In the genomic region with DNA sequence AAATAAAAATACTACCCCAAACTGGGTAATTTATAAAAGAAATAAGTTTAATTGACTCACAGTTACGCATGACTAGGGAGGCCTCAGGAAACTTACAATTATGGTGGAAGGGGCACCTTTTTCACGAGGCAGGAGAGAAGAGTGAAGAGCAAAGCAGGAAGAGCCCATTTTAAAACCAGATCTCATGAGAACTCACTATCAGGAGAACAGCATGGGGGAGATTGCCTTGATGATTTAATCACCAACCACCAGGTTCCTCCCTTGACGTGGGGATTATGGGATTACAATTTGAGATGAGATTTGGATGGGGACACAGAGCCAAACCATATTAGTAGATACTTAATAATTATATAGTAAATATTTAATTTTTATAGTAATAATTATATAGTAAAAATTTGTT, we compare ENCODE assay signal across 2 cellular contexts.
A peak's percentile ranks its signal among the peaks of the same experiment; 100 is the strongest.
TF ChIP-seq lines count a peak whose summit lies in the region.

No MANE protein-coding gene starts in this region.

TF ChIP-seq in K562, 482 proteins besides CTCF, POLR2A, EP300 and RAD21:
- TF ChIP-seq CBFA2T3 (IDR thresholded peaks at IDR 0.05) (peak; percentile 32; the same call in 1 of the 2 replicates), CBFB (CRISPR knock-in tag; IDR thresholded peaks at IDR 0.05) (no peak)

TF ChIP-seq in HepG2, 621 proteins besides CTCF, POLR2A, EP300 and RAD21:
- TF ChIP-seq HNRNPLL (IDR thresholded peaks at IDR 0.05; ENCODE audit: low read depth, low read length, poor library complexity, severe bottlenecking) (no peak), NCOA5 (CRISPR knock-in tag; IDR thresholded peaks at IDR 0.05) (no peak), GLI4 (CRISPR knock-in tag; IDR thresholded peaks at IDR 0.05; ENCODE audit: borderline replicate concordance) (no peak), ZNF558 (CRISPR knock-in tag; IDR thresholded peaks at IDR 0.05; ENCODE audit: borderline replicate concordance) (no peak), NR1H2 (CRISPR knock-in tag; IDR thresholded peaks at IDR 0.05; ENCODE audit: borderline replicate concordance, low read depth) (no peak), NAIF1 (CRISPR knock-in tag; IDR thresholded peaks at IDR 0.05; ENCODE audit: borderline replicate concordance) (no peak), ZNF816 (CRISPR knock-in tag; IDR thresholded peaks at IDR 0.05; ENCODE audit: borderline replicate concordance) (no peak), EHMT2 (IDR thresholded peaks at IDR 0.05; ENCODE audit: borderline replicate concordance, low read depth, low read length) (no peak), NPAS2 (CRISPR knock-in tag; IDR thresholded peaks at IDR 0.05; ENCODE audit: borderline replicate concordance) (no peak), SMYD3 (CRISPR knock-in tag; IDR thresholded peaks at IDR 0.05) (no peak)
- TF ChIP-seq, protein P1, sequence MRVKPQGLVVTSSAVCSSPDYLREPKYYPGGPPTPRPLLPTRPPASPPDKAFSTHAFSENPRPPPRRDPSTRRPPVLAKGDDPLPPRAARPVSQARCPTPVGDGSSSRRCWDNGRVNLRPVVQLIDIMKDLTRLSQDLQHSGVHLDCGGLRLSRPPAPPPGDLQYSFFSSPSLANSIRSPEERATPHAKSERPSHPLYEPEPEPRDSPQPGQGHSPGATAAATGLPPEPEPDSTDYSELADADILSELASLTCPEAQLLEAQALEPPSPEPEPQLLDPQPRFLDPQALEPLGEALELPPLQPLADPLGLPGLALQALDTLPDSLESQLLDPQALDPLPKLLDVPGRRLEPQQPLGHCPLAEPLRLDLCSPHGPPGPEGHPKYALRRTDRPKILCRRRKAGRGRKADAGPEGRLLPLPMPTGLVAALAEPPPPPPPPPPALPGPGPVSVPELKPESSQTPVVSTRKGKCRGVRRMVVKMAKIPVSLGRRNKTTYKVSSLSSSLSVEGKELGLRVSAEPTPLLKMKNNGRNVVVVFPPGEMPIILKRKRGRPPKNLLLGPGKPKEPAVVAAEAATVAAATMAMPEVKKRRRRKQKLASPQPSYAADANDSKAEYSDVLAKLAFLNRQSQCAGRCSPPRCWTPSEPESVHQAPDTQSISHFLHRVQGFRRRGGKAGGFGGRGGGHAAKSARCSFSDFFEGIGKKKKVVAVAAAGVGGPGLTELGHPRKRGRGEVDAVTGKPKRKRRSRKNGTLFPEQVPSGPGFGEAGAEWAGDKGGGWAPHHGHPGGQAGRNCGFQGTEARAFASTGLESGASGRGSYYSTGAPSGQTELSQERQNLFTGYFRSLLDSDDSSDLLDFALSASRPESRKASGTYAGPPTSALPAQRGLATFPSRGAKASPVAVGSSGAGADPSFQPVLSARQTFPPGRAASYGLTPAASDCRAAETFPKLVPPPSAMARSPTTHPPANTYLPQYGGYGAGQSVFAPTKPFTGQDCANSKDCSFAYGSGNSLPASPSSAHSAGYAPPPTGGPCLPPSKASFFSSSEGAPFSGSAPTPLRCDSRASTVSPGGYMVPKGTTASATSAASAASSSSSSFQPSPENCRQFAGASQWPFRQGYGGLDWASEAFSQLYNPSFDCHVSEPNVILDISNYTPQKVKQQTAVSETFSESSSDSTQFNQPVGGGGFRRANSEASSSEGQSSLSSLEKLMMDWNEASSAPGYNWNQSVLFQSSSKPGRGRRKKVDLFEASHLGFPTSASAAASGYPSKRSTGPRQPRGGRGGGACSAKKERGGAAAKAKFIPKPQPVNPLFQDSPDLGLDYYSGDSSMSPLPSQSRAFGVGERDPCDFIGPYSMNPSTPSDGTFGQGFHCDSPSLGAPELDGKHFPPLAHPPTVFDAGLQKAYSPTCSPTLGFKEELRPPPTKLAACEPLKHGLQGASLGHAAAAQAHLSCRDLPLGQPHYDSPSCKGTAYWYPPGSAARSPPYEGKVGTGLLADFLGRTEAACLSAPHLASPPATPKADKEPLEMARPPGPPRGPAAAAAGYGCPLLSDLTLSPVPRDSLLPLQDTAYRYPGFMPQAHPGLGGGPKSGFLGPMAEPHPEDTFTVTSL (CRISPR knock-in tag; IDR thresholded peaks at IDR 0.05; ENCODE audit: borderline replicate concordance) = no peak
- TF ChIP-seq, protein P2, sequence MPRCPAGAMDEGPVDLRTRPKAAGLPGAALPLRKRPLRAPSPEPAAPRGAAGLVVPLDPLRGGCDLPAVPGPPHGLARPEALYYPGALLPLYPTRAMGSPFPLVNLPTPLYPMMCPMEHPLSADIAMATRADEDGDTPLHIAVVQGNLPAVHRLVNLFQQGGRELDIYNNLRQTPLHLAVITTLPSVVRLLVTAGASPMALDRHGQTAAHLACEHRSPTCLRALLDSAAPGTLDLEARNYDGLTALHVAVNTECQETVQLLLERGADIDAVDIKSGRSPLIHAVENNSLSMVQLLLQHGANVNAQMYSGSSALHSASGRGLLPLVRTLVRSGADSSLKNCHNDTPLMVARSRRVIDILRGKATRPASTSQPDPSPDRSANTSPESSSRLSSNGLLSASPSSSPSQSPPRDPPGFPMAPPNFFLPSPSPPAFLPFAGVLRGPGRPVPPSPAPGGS (CRISPR knock-in tag; IDR thresholded peaks at IDR 0.05) = no peak
